8 cellular contexts compared by ENCODE assay signal in the genomic region with DNA sequence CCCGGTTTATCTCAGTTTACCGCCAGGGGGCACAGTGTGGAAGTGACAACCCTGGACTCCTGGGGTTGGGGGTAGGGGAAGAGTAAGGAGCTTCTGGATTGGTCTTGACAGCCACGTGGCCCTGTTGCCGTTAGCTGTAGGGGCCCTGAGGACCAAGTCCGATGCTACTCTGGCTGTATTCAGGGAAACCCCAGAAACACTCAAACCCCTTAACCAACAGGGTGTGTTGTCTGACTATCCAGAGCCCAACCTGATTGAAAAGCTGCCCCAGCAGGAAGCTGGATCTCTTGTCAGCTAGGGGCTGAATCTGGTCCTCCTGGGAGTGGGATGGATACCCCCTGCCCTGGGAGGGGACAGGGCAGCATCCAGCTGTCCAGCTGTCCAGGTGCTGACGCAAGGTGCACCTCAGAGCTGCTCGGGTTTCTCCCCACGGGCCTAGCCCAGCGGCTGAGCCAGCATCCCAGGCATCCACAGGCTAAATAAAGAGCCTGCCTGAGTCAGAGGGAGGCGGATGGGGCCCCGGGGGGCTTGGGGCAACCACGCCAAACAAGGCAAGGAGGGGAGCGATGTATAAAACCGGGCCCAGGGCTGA. TPM values are rescaled to one million over a fixed set of nuclear protein-coding genes. Genes with fewer than 3 reads are reported as not detected.
DNase-seq lines count a peak whose midpoint lies in the region; ATAC-seq, FAIRE-seq and TF ChIP-seq lines count a peak whose summit lies in the region.

No MANE protein-coding gene starts in this region.

- no peak for ATAC-seq in T-helper 17 cell

- peaks cover 71% of the 10 kb centered on the region for H3K27me3 Mint-ChIP-seq in T-helper 17 cell

- peak; percentile 86; the same call in 1 of the 2 replicates for TF ChIP-seq CTCF in A673 (conservative IDR thresholded peaks at IDR 0.05; ENCODE audit: low read depth, low read length)
- peak; percentile 64 for TF ChIP-seq CTCF in GM12873 (IDR thresholded peaks at IDR 0.05; ENCODE audit: insufficient read depth, low read depth, low read length, missing control alignments)
- peak; percentile 89 for TF ChIP-seq CTCF in NB4 (IDR thresholded peaks at IDR 0.05; ENCODE audit: low read depth, low read length)
- TF ChIP-seq CTCF in brain microvascular endothelial cell (IDR thresholded peaks at IDR 0.05; ENCODE audit: low read depth, low read length, missing control alignments), result peak; percentile 82
- TF ChIP-seq CTCF in kidney (IDR thresholded peaks at IDR 0.05; ENCODE audit: borderline replicate concordance, extremely low read depth, insufficient read depth), result peak; percentile 41

- no peak overlapping the region for H3K9ac ChIP-seq in kidney (ENCODE audit: low read length in 2 of 2)

- DNase-seq in A673 (ENCODE audit: low spot score), result peak; percentile 91
- DNase-seq in NB4 (ENCODE audit: low read depth), result peak; percentile 82
- peak in 2 of 3 donors; percentile 27 to 34 for DNase-seq in T-helper 17 cell
- DNase-seq in brain microvascular endothelial cell, result peak; percentile 62
- DNase-seq in kidney, result no peak
- peak; percentile 38 to 47 for DNase-seq in stimulated activated CD4-positive, alpha-beta T cell treated with anti-CD3 and anti-CD28 coated beads, Interleukin-4, amount 100 ng/mL, for 48 hours (ENCODE audit: low read depth in 2 of 2)
- DNase-seq in GF-D8 (lab: John Stamatoyannopoulos, UW), result no peak

- no peak overlapping the region for H3K4me3 Mint-ChIP-seq in T-helper 17 cell

- intact Hi-C loops in A673 (cut with micrococcal nuclease; ENCODE audit: unreplicated experiment) (loop anchor here (1.0 kb wide), 1 partner anchor 35 kb away; no protein-coding TSS in a partner anchor), kidney (cut with DNase I) (no loop called here)

- no peak for FAIRE-seq in kidney (lab: Jason Lieb, UNC)

- in situ Hi-C loops in brain microvascular endothelial cell (cut with HindIII; ENCODE audit: low pct_ligation_motif_present, low sequenced_read_pairs), result no loop called here

- TF ChIP-seq POLR2A in NB4 (IDR thresholded peaks at IDR 0.05; ENCODE audit: extremely low read depth, insufficient read length), result no peak

- no peak overlapping the region for H3K27ac Mint-ChIP-seq in T-helper 17 cell

- CTCF ChIA-PET in A673 (lab: Charles Lee), result interaction anchor here (0.6 to 6.8 kb wide), 13 partner anchors 9 to 93 kb away, joined by 3 to 101 read pairs (median 6); a partner anchor contains a TSS

- H3K27me3 ChIP-seq in A673 (replicated peaks; ENCODE audit: insufficient read depth, low read depth, low read length, poor library complexity) (no peaks in the 10 kb centered on the region), brain microvascular endothelial cell (replicated peaks) (peaks cover 29% of the 10 kb centered on the region)

- H3K36me3 Mint-ChIP-seq in T-helper 17 cell (ENCODE audit: low read depth), result peaks cover 12% of the 10 kb centered on the region

- peaks cover 29% of the 10 kb centered on the region for H3K4me1 Mint-ChIP-seq in T-helper 17 cell

- H3K4me1 ChIP-seq in A673 (ENCODE audit: insufficient read depth, low read length, poor library complexity, severe bottlenecking) (peaks cover 32% of the 10 kb centered on the region), kidney (ENCODE audit: control insufficient read depth in 1 of 2, insufficient read depth in 1 of 2, low read depth in 1 of 2, low read length in 2 of 2) (peaks cover 4 to 17% of the 10 kb centered on the region in 2 donors)

- no peaks in the 10 kb centered on the region for H3K9me3 ChIP-seq in A673 (ENCODE audit: low read depth, low read length, poor library complexity, severe bottlenecking)
- no peaks in the 10 kb centered on the region for H3K9me3 ChIP-seq in T-helper 17 cell (ENCODE audit: control insufficient read depth, low read length, poor library complexity, severe bottlenecking)
- H3K9me3 ChIP-seq in kidney (ENCODE audit: control insufficient read depth in 1 of 2, low read length in 2 of 2), result no peaks in the 10 kb centered on the region

- POLR2A ChIA-PET in A673 (lab: Charles Lee; ENCODE audit: low non-redundant PET), result interaction anchor here (0.6 to 0.9 kb wide), 2 partner anchors 11 to 14 kb away, joined by 4 to 9 read pairs; no protein-coding TSS in a partner anchor

- H3K4me3 ChIP-seq in A673 (ENCODE audit: low read depth, low read length, poor library complexity, severe bottlenecking) (no peak overlapping the region), NB4 (ENCODE audit: low read depth, low read length) (no peak overlapping the region), brain microvascular endothelial cell (ENCODE audit: low read depth, low read length) (no peak overlapping the region), kidney (ENCODE audit: low read length in 2 of 2) (no peak overlapping the region)

- BruUV-seq in A673 (replicated peaks; lab: Mats Ljungman, UMichigan), result no TSS peak

- H3K27ac ChIP-seq in A673 (ENCODE audit: low read depth, low read length, poor library complexity, severe bottlenecking) (no peak overlapping the region), brain microvascular endothelial cell (no peak overlapping the region), kidney (ENCODE audit: low read depth in 2 of 2, low read length in 2 of 2) (no peak overlapping the region)

- H3K36me3 ChIP-seq in A673 (ENCODE audit: insufficient read depth, low read length, poor library complexity, severe bottlenecking) (no peaks in the 10 kb centered on the region), brain microvascular endothelial cell (replicated peaks) (no peaks in the 10 kb centered on the region), kidney (ENCODE audit: control insufficient read depth in 1 of 2, insufficient read depth in 2 of 2, low read length in 2 of 2) (no peaks in the 10 kb centered on the region)

RNA-seq across cellular contexts. Expression of a gene that starts 3.1 kb away (rescaled TPM):
- total RNA-seq in A673 (2021) (32.1 and 45.8 TPM in 2 replicates), T-helper 17 cell (10 to 100 TPM; 25.1 to 27.2 TPM), kidney (33.9 TPM)
- polyA plus RNA-seq in kidney (ENCODE audit: insufficient read depth, low read depth, low replicate concordance), result 53.1 TPM

RNA-seq across cellular contexts. Expression of a gene that starts 18.7 kb away (rescaled TPM):
- total RNA-seq in A673 (2021) (0.45 and 1.2 TPM in 2 replicates), T-helper 17 cell (under 1 TPM in 1 of 2 donors, not detected in 1; 0.13 TPM), kidney (not detected)
- not detected for polyA plus RNA-seq in kidney (ENCODE audit: insufficient read depth, low read depth, low replicate concordance)

RNA-seq across cellular contexts. Expression of a gene that starts 48.0 kb away (rescaled TPM):
- total RNA-seq in A673 (2021) (13.8 and 15.8 TPM in 2 replicates), T-helper 17 cell (10 to 100 TPM in 1 of 2 donors, 1 to 10 TPM in 1; 9.4 to 10.4 TPM), kidney (59.5 TPM)
- polyA plus RNA-seq in kidney (ENCODE audit: insufficient read depth, low read depth, low replicate concordance), result 57.3 TPM

RNA-seq across cellular contexts. Expression of a gene that starts 48.2 kb away (rescaled TPM):
- total RNA-seq in A673 (2021) (4.6 and 7.6 TPM in 2 replicates), T-helper 17 cell (under 1 TPM; 0.42 to 0.77 TPM), kidney (4.5 TPM)
- polyA plus RNA-seq in kidney (ENCODE audit: insufficient read depth, low read depth, low replicate concordance), result 4.2 TPM

Comparison
In these comparisons a context has a peak if more than half of its experiments do, and no peak if none do; other contexts are left out.
1. DNase-seq: peak in A673 (single experiment), NB4 (single experiment), T-helper 17 cell (2 of 3), brain microvascular endothelial cell (single experiment) and stimulated activated CD4-positive, alpha-beta T cell treated with anti-CD3 and anti-CD28 coated beads, Interleukin-4, amount 100 ng/mL, for 48 hours (2 of 2); none in kidney (single experiment) and GF-D8 (single experiment).
2. Peak in every context shown above with its lines, with median percentiles within 50 percentile points of each other: CTCF ChIP-seq.